In genomic region chr2:98809878-98810587, GRCh38 we compare ENCODE assay signal across 18 cellular contexts.
DNase-seq lines count a peak whose midpoint lies in the region; ATAC-seq and TF ChIP-seq lines count a peak whose summit lies in the region.
"Had no signal": no experiment of that assay in that cellular context is flagged by ENCODE, and none has a peak within 500 bp of the region (broad histone marks: within the 10 kb centered on the region; RNA-seq: fewer than 3 reads in every experiment).

No MANE protein-coding gene starts in this region.

- H3K27ac Mint-ChIP-seq in activated T-cell treated with anti-CD3 and anti-CD28 coated beads, Interleukin-2, amount 50 U/mL, for 72 hours, result peak overlapping the region; percentile 12
- H3K27ac Mint-ChIP-seq in activated T-cell treated with anti-CD3 and anti-CD28 coated beads, Interleukin-2, amount 50 U/mL, for 24 hours, result no peak overlapping the region
- H3K27ac Mint-ChIP-seq: B cell; CD4-positive, CD25-positive, alpha-beta regulatory T cell; H9 had no signal

- H3K9me3 ChIP-seq in body of pancreas, result no peaks in the 10 kb centered on the region
- H3K9me3 ChIP-seq in aorta (ENCODE audit: control insufficient read depth, low read length), result no peaks in the 10 kb centered on the region
- H3K9me3 ChIP-seq: Caco-2 had no signal

- no peaks in the 10 kb centered on the region for H3K36me3 Mint-ChIP-seq in activated T-cell treated with anti-CD3 and anti-CD28 coated beads, Interleukin-2, amount 50 U/mL, for 72 hours (ENCODE audit: insufficient read depth in 2 of 2)
- no peaks in the 10 kb centered on the region for H3K36me3 Mint-ChIP-seq in activated T-cell treated with anti-CD3 and anti-CD28 coated beads, Interleukin-2, amount 50 U/mL, for 24 hours (ENCODE audit: low read depth)
- H3K36me3 Mint-ChIP-seq: CD4-positive, CD25-positive, alpha-beta regulatory T cell had no signal

- WGBS in body of pancreas, 2 donors, result 74 to 79% methylated on average over 7 of the region's 7 CpGs
- WGBS in aorta, 2 donors, result 8 to 10% methylated on average over 7 of the region's 7 CpGs

- H3K4me1 ChIP-seq in body of pancreas (peaks cover 24% of the 10 kb centered on the region), aorta (ENCODE audit: control insufficient read depth in 1 of 2, insufficient read depth in 2 of 2, low read length in 2 of 2) (peaks cover 2 to 3% of the 10 kb centered on the region in 2 donors)

- DNase-seq in activated T-cell treated with anti-CD3 and anti-CD28 coated beads, Interleukin-2, amount 50 U/mL, for 72 hours, result no peak
- DNase-seq in activated T-cell treated with anti-CD3 and anti-CD28 coated beads, Interleukin-2, amount 50 U/mL, for 24 hours, result no peak
- DNase-seq in coronary artery (ENCODE audit: low spot score), result peak; percentile 46
- DNase-seq in mesenteric fat pad (ENCODE audit: low spot score), result peak; percentile 30
- DNase-seq in body of pancreas, result no peak
- DNase-seq in NCI-H128 (lab: John Stamatoyannopoulos, UW; ENCODE audit: unreplicated experiment), result no peak
- DNase-seq in aorta, result no peak
- DNase-seq: Caco-2; CD4-positive, CD25-positive, alpha-beta regulatory T cell; GDM1; H9; NCI-H1105; NCI-H1694 treated with DMSO at 0.1 percent for 48 hours; NCI-H510A; NCI-H748 treated with DMSO at 0.1 percent for 48 hours; OCI-M1; Right ventricle myocardium superior had no signal

- H3K4me3 Mint-ChIP-seq in activated T-cell treated with anti-CD3 and anti-CD28 coated beads, Interleukin-2, amount 50 U/mL, for 72 hours, result no peak overlapping the region
- no peak overlapping the region for H3K4me3 Mint-ChIP-seq in activated T-cell treated with anti-CD3 and anti-CD28 coated beads, Interleukin-2, amount 50 U/mL, for 24 hours
- H3K4me3 Mint-ChIP-seq: B cell; CD4-positive, CD25-positive, alpha-beta regulatory T cell; H9 had no signal

- H3K9me3 Mint-ChIP-seq in activated T-cell treated with anti-CD3 and anti-CD28 coated beads, Interleukin-2, amount 50 U/mL, for 72 hours, result no peaks in the 10 kb centered on the region
- H3K9me3 Mint-ChIP-seq in activated T-cell treated with anti-CD3 and anti-CD28 coated beads, Interleukin-2, amount 50 U/mL, for 24 hours, result no peaks in the 10 kb centered on the region
- H3K9me3 Mint-ChIP-seq: CD4-positive, CD25-positive, alpha-beta regulatory T cell had no signal

- H3K36me3 ChIP-seq in body of pancreas (replicated peaks in 1 of 2; ENCODE audit: insufficient read depth in 1 of 2, low read depth in 2 of 2) (no peaks in the 10 kb centered on the region), aorta (ENCODE audit: control insufficient read depth in 1 of 2, insufficient read depth in 2 of 2, low read length in 1 of 2) (no peaks in the 10 kb centered on the region)

- TF ChIP-seq POLR2A in body of pancreas (IDR thresholded peaks at IDR 0.05), result no peak

- H3K27me3 Mint-ChIP-seq in activated T-cell treated with anti-CD3 and anti-CD28 coated beads, Interleukin-2, amount 50 U/mL, for 72 hours (ENCODE audit: low read depth), result no peaks in the 10 kb centered on the region
- no peaks in the 10 kb centered on the region for H3K27me3 Mint-ChIP-seq in activated T-cell treated with anti-CD3 and anti-CD28 coated beads, Interleukin-2, amount 50 U/mL, for 24 hours

- no peak overlapping the region for H3K4me3 ChIP-seq in coronary artery
- H3K4me3 ChIP-seq in body of pancreas, result no peak overlapping the region
- H3K4me3 ChIP-seq in aorta (ENCODE audit: low read length in 2 of 2), result no peak overlapping the region

- intact Hi-C loops in body of pancreas (cut with DNase I), result no loop called here
- intact Hi-C loops in aorta (cut with DNase I), result loop anchor here in 1 of 2 donors (5.0 kb wide), 1 partner anchor 43 kb away; no protein-coding TSS in a partner anchor

- H3K4me1 Mint-ChIP-seq in activated T-cell treated with anti-CD3 and anti-CD28 coated beads, Interleukin-2, amount 50 U/mL, for 72 hours (ENCODE audit: low read depth), result peaks cover 10% of the 10 kb centered on the region
- peaks cover 15% of the 10 kb centered on the region for H3K4me1 Mint-ChIP-seq in activated T-cell treated with anti-CD3 and anti-CD28 coated beads, Interleukin-2, amount 50 U/mL, for 24 hours (ENCODE audit: low read depth)
- H3K4me1 Mint-ChIP-seq: B cell had no signal

- TF ChIP-seq CTCF in coronary artery (IDR thresholded peaks at IDR 0.05), result no peak
- no peak for TF ChIP-seq CTCF in body of pancreas (IDR thresholded peaks at IDR 0.05)

- ATAC-seq in activated T-cell treated with anti-CD3 and anti-CD28 coated beads, Interleukin-2, amount 50 U/mL, for 72 hours (replicated peaks in 1 of 2), result no peak
- ATAC-seq in body of pancreas, result no peak
- no peak for ATAC-seq in aorta (ENCODE audit: low FRiP score)

- H3K27me3 ChIP-seq in body of pancreas (no peaks in the 10 kb centered on the region), aorta (ENCODE audit: control insufficient read depth in 1 of 2, insufficient read depth in 2 of 2, low read length in 1 of 2) (no peaks in the 10 kb centered on the region)

- peak overlapping the region in 1 of 2 donors; percentile 23 for H3K27ac ChIP-seq in coronary artery
- H3K27ac ChIP-seq in body of pancreas, result no peak overlapping the region
- no peak overlapping the region for H3K27ac ChIP-seq in aorta (ENCODE audit: low read depth in 1 of 2, low read length in 2 of 2)

Comparison
In these comparisons a context has a peak if more than half of its experiments do, and no peak if none do; other contexts are left out.
1. DNase-seq: peak in coronary artery (single experiment) and mesenteric fat pad (single experiment); none in activated T-cell treated with anti-CD3 and anti-CD28 coated beads, Interleukin-2, amount 50 U/mL, for 72 hours (0 of 2), activated T-cell treated with anti-CD3 and anti-CD28 coated beads, Interleukin-2, amount 50 U/mL, for 24 hours (single experiment), body of pancreas (0 of 4), NCI-H128 (single experiment) and aorta (0 of 2).